In genomic region chr3:87796137-87796899, GRCh38 we compare ENCODE assay signal across 27 cellular contexts. TPM values are rescaled to one million over a fixed set of nuclear protein-coding genes. Genes with fewer than 3 reads are reported as not detected.
DNase-seq lines count a peak whose midpoint lies in the region; ATAC-seq and TF ChIP-seq lines count a peak whose summit lies in the region.
"Had no signal": no experiment of that assay in that cellular context is flagged by ENCODE, and none has a peak within 500 bp of the region (broad histone marks: within the 10 kb centered on the region; RNA-seq: fewer than 3 reads in every experiment).

No MANE protein-coding gene starts in this region.

- H3K4me1 Mint-ChIP-seq in activated CD8-positive, alpha-beta memory T cell treated with anti-CD3 and anti-CD28 coated beads, Interleukin-2, amount 10 ng/mL, durations not matched to agents 7 days and 5 days = peaks cover 16% of the 10 kb centered on the region

- no peak for TF ChIP-seq POLR2A in erythroblast (IDR thresholded peaks at IDR 0.05; ENCODE audit: low read length)

- TF ChIP-seq CTCF in left ventricle myocardium inferior (IDR thresholded peaks at IDR 0.05; ENCODE audit: borderline replicate concordance) = no peak

- H3K27me3 Mint-ChIP-seq in activated CD8-positive, alpha-beta memory T cell treated with anti-CD3 and anti-CD28 coated beads, Interleukin-2, amount 10 ng/mL, durations not matched to agents 7 days and 5 days = peaks cover 66% of the 10 kb centered on the region

- no peaks in the 10 kb centered on the region for H3K9me3 ChIP-seq in left ventricle myocardium inferior (replicated peaks)
- H3K9me3 ChIP-seq: esophagus squamous epithelium, MG63, tibial nerve had no signal

- H3K36me3 ChIP-seq in left ventricle myocardium inferior = no peaks in the 10 kb centered on the region
- H3K36me3 ChIP-seq: esophagus squamous epithelium, MG63, tibial nerve had no signal

- H3K4me3 ChIP-seq in left ventricle myocardium inferior = no peak overlapping the region
- H3K4me3 ChIP-seq: esophagus squamous epithelium, MG63, smooth muscle cell, tibial nerve had no signal

- CTCF ChIA-PET in activated CD8-positive, alpha-beta memory T cell treated with anti-CD3 and anti-CD28 coated beads, Interleukin-2, amount 10 ng/mL, durations not matched to agents 7 days and 5 days (lab: Charles Lee) = no interaction called here

- peak overlapping the region; percentile 8 for H3K27ac ChIP-seq in left ventricle myocardium inferior (replicated peaks)
- H3K27ac ChIP-seq: esophagus squamous epithelium had no signal

- H3K4me3 Mint-ChIP-seq in activated CD8-positive, alpha-beta memory T cell treated with anti-CD3 and anti-CD28 coated beads, Interleukin-2, amount 10 ng/mL, durations not matched to agents 7 days and 5 days = no peak overlapping the region
- H3K4me3 Mint-ChIP-seq: activated T-helper 1 cell treated with anti-CD3 and anti-CD28 coated beads, Interleukin-12 subunit alpha, Interleukin-12 subunit beta, Interleukin-2, Interleukin-4 antibody, amounts not matched to agents 30 ng/mL and 10 ng/mL and 1 ng/mL, durations not matched to agents 14 hours and 24 hours and 36 hours; memory B cell had no signal

- H3K27ac Mint-ChIP-seq in activated CD8-positive, alpha-beta memory T cell treated with anti-CD3 and anti-CD28 coated beads, Interleukin-2, amount 10 ng/mL, durations not matched to agents 7 days and 5 days = no peak overlapping the region
- H3K27ac Mint-ChIP-seq: activated naive CD4-positive, alpha-beta T cell treated with anti-CD3 and anti-CD28 coated beads, Interleukin-2, amount 50 U/mL, for 72 hours; activated T-helper 1 cell treated with anti-CD3 and anti-CD28 coated beads, Interleukin-12 subunit alpha, Interleukin-12 subunit beta, Interleukin-2, Interleukin-4 antibody, amounts not matched to agents 30 ng/mL and 10 ng/mL and 1 ng/mL, durations not matched to agents 14 hours and 24 hours and 36 hours; IgD-negative memory B cell; memory B cell had no signal

- ATAC-seq in Right ventricle myocardium inferior (no peak), HG03457 (IDR thresholded peaks at IDR 0.05; ENCODE audit: unreplicated experiment) (no peak)
- no peak for ATAC-seq in activated CD8-positive, alpha-beta memory T cell treated with anti-CD3 and anti-CD28 coated beads, Interleukin-2, amount 10 ng/mL, durations not matched to agents 7 days and 5 days
- ATAC-seq: activated naive CD4-positive, alpha-beta T cell treated with anti-CD3 and anti-CD28 coated beads, Interleukin-2, amount 50 U/mL, for 72 hours had no signal

- no peaks in the 10 kb centered on the region for H3K9me3 Mint-ChIP-seq in activated CD8-positive, alpha-beta memory T cell treated with anti-CD3 and anti-CD28 coated beads, Interleukin-2, amount 10 ng/mL, durations not matched to agents 7 days and 5 days (ENCODE audit: low read depth)
- H3K9me3 Mint-ChIP-seq: activated T-helper 1 cell treated with anti-CD3 and anti-CD28 coated beads, Interleukin-12 subunit alpha, Interleukin-12 subunit beta, Interleukin-2, Interleukin-4 antibody, amounts not matched to agents 30 ng/mL and 10 ng/mL and 1 ng/mL, durations not matched to agents 14 hours and 24 hours and 36 hours; IgD-negative memory B cell; memory B cell had no signal

- DNase-seq in left ventricle myocardium inferior = no peak
- no peak for DNase-seq in Right ventricle myocardium inferior (ENCODE audit: missing footprints)
- DNase-seq in RPMI7951 (ENCODE audit: low read depth) = peak; percentile 53
- peak; percentile 37 to 71 for DNase-seq in erythroblast (lab: John Stamatoyannopoulos, UW)
- no peak for DNase-seq in activated CD8-positive, alpha-beta memory T cell treated with anti-CD3 and anti-CD28 coated beads, Interleukin-2, amount 10 ng/mL, durations not matched to agents 7 days and 5 days
- DNase-seq in NOMO-1 treated with DMSO at 0.1 percent for 48 hours (lab: John Stamatoyannopoulos, UW; ENCODE audit: unreplicated experiment) = no peak
- DNase-seq in NCI-H1417 treated with DMSO at 0.1 percent for 48 hours (lab: John Stamatoyannopoulos, UW) = no peak
- DNase-seq: activated CD4-positive, alpha-beta T cell treated with anti-CD3 and anti-CD28 coated beads for 4 hours; C1 segment of cervical spinal cord; effector memory CD4-positive, alpha-beta T cell; esophagus squamous epithelium; H7; kidney glomerular epithelial cell; MG63; NCI-H2171; NCI-H69; retina; SHP77; stimulated activated CD4-positive, alpha-beta T cell treated with anti-CD3 and anti-CD28 coated beads, Interleukin-4, amount 100 ng/mL, for 1 hour; stimulated activated naive CD4-positive, alpha-beta T cell had no signal

- no peaks in the 10 kb centered on the region for H3K36me3 Mint-ChIP-seq in activated CD8-positive, alpha-beta memory T cell treated with anti-CD3 and anti-CD28 coated beads, Interleukin-2, amount 10 ng/mL, durations not matched to agents 7 days and 5 days
- H3K36me3 Mint-ChIP-seq: memory B cell had no signal

- peaks cover 13% of the 10 kb centered on the region for H3K4me1 ChIP-seq in left ventricle myocardium inferior

- intact Hi-C loops in left ventricle myocardium inferior (cut with micrococcal nuclease) (no loop called here), Right ventricle myocardium inferior (cut with DNase I) (no loop called here)

- peaks cover 38% of the 10 kb centered on the region for H3K27me3 ChIP-seq in left ventricle myocardium inferior (ENCODE audit: low read depth)
- H3K27me3 ChIP-seq: MG63 had no signal

RNA-seq across cellular contexts. Expression of gene HTR1F, which starts 3.8 kb away (rescaled TPM):
- total RNA-seq in left ventricle myocardium inferior = 0.14 TPM
- 0.16 TPM for total RNA-seq in Right ventricle myocardium inferior
- 0.68 and 0.72 TPM in 2 replicates for total RNA-seq in RPMI7951 (2014; rRNA removed; shearing (Covaris generic))
- not detected for total RNA-seq in activated CD8-positive, alpha-beta memory T cell treated with anti-CD3 and anti-CD28 coated beads, Interleukin-2, amount 10 ng/mL, durations not matched to agents 7 days and 5 days
- total RNA-seq: activated naive CD4-positive, alpha-beta T cell treated with anti-CD3 and anti-CD28 coated beads, Interleukin-2, amount 50 U/mL, for 72 hours; activated T-helper 1 cell treated with anti-CD3 and anti-CD28 coated beads, Interleukin-12 subunit alpha, Interleukin-12 subunit beta, Interleukin-2, Interleukin-4 antibody, amounts not matched to agents 30 ng/mL and 10 ng/mL and 1 ng/mL, durations not matched to agents 14 hours and 24 hours and 36 hours; H7 had no signal

Comparison
In these comparisons a context has a peak if more than half of its experiments do, and no peak if none do; other contexts are left out.
1. DNase-seq: peak in RPMI7951 (single experiment) and erythroblast (2 of 2); none in left ventricle myocardium inferior (single experiment), Right ventricle myocardium inferior (single experiment), activated CD8-positive, alpha-beta memory T cell treated with anti-CD3 and anti-CD28 coated beads, Interleukin-2, amount 10 ng/mL, durations not matched to agents 7 days and 5 days (single experiment), NOMO-1 treated with DMSO at 0.1 percent for 48 hours (single experiment) and NCI-H1417 treated with DMSO at 0.1 percent for 48 hours (single experiment).